In genomic region chr2:42923632-42924425, GRCh38 we compare ENCODE assay signal across 1 cellular context.
TF ChIP-seq lines count a peak whose summit lies in the region.

No MANE protein-coding gene starts in this region.

TF ChIP-seq in K562, 482 proteins besides CTCF, POLR2A, EP300 and RAD21 (continued from another document):
- TF ChIP-seq ZNF324 (CRISPR knock-in tag; IDR thresholded peaks at IDR 0.05) (no peak), CBFB (CRISPR knock-in tag; IDR thresholded peaks at IDR 0.05) (no peak), BCOR (IDR thresholded peaks at IDR 0.05) (peak; percentile 71; the same call in 1 of the 2 replicates), YY1 (IDR thresholded peaks at IDR 0.05; ENCODE audit: borderline replicate concordance in 1 of 3, control insufficient read depth in 1 of 3, extremely low read depth in 1 of 3, insufficient read depth in 3 of 3, insufficient read length in 1 of 3, insufficient replicate concordance in 2 of 3, low read depth in 1 of 3, low read length in 2 of 3) (peak in 1 of 3 experiments; percentile 71), HNRNPL (IDR thresholded peaks at IDR 0.05; ENCODE audit: low read depth, low read length) (no peak), NFRKB (IDR thresholded peaks at IDR 0.05; ENCODE audit: low read depth) (peak; percentile 40; the same call in 1 of the 2 replicates), ZNF143 (CRISPR knock-in tag; IDR thresholded peaks at IDR 0.05) (peak; percentile 12; the same call in 1 of the 2 replicates), ZNF175 (CRISPR knock-in tag; IDR thresholded peaks at IDR 0.05; ENCODE audit: low read depth) (0 out of 2 replicates have a peak, but pooled peaks have one; percentile 39)
- TF ChIP-seq, protein P1, sequence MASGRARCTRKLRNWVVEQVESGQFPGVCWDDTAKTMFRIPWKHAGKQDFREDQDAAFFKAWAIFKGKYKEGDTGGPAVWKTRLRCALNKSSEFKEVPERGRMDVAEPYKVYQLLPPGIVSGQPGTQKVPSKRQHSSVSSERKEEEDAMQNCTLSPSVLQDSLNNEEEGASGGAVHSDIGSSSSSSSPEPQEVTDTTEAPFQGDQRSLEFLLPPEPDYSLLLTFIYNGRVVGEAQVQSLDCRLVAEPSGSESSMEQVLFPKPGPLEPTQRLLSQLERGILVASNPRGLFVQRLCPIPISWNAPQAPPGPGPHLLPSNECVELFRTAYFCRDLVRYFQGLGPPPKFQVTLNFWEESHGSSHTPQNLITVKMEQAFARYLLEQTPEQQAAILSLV (tag; IDR thresholded peaks at IDR 0.05): 0 out of 2 replicates have a peak, but pooled peaks have one; percentile 43
